In the genomic region with DNA sequence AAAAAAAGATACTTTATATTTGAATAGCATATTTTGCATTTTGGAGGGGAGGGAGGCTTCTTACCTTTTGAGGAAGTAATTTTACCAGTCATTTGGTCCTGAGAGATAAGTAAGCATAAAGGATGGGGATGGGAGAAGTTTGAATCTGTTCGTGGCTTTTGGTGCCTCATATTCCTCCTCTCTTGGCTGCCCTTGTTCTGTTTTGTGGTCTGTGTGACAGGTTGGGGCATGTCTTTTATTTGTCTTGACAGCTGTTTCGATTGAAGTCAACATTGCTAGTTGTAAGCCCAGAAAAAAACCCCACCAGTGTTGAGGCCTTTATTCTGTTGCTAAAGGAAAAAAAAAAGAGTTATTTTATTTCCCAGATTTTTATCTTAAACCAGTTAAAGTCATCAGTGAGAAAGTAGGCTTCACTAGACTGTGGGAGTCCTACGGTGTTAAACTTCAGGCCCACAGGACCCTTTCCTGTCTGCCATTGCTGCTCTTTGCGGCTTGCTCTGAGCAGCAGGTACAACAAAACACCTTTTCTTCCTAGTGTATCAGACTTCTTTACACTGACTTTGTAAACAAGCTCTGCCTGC, we compare ENCODE assay signal across 1 cellular context.
TF ChIP-seq lines count a peak whose summit lies in the region.

No MANE protein-coding gene starts in this region.

TF ChIP-seq in WTC11, 78 proteins besides CTCF, POLR2A, EP300 and RAD21 (continued from another document):
- TF ChIP-seq, protein P1, sequence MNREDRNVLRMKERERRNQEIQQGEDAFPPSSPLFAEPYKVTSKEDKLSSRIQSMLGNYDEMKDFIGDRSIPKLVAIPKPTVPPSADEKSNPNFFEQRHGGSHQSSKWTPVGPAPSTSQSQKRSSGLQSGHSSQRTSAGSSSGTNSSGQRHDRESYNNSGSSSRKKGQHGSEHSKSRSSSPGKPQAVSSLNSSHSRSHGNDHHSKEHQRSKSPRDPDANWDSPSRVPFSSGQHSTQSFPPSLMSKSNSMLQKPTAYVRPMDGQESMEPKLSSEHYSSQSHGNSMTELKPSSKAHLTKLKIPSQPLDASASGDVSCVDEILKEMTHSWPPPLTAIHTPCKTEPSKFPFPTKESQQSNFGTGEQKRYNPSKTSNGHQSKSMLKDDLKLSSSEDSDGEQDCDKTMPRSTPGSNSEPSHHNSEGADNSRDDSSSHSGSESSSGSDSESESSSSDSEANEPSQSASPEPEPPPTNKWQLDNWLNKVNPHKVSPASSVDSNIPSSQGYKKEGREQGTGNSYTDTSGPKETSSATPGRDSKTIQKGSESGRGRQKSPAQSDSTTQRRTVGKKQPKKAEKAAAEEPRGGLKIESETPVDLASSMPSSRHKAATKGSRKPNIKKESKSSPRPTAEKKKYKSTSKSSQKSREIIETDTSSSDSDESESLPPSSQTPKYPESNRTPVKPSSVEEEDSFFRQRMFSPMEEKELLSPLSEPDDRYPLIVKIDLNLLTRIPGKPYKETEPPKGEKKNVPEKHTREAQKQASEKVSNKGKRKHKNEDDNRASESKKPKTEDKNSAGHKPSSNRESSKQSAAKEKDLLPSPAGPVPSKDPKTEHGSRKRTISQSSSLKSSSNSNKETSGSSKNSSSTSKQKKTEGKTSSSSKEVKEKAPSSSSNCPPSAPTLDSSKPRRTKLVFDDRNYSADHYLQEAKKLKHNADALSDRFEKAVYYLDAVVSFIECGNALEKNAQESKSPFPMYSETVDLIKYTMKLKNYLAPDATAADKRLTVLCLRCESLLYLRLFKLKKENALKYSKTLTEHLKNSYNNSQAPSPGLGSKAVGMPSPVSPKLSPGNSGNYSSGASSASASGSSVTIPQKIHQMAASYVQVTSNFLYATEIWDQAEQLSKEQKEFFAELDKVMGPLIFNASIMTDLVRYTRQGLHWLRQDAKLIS (CRISPR knock-in tag; IDR thresholded peaks at IDR 0.05; ENCODE audit: borderline replicate concordance) = no peak
- TF ChIP-seq MXD4 (CRISPR knock-in tag; IDR thresholded peaks at IDR 0.05; ENCODE audit: borderline replicate concordance) (no peak), SOX15 (CRISPR knock-in tag; IDR thresholded peaks at IDR 0.05) (no peak), ZNF219 (CRISPR knock-in tag; IDR thresholded peaks at IDR 0.05; ENCODE audit: borderline replicate concordance) (no peak), ZNF416 (CRISPR knock-in tag; IDR thresholded peaks at IDR 0.05) (no peak), ESRRA (CRISPR knock-in tag; IDR thresholded peaks at IDR 0.05; ENCODE audit: borderline replicate concordance) (no peak)
- TF ChIP-seq, protein P2, sequence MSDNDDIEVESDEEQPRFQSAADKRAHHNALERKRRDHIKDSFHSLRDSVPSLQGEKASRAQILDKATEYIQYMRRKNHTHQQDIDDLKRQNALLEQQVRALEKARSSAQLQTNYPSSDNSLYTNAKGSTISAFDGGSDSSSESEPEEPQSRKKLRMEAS (CRISPR knock-in tag; IDR thresholded peaks at IDR 0.05) = no peak
- TF ChIP-seq, protein P3, sequence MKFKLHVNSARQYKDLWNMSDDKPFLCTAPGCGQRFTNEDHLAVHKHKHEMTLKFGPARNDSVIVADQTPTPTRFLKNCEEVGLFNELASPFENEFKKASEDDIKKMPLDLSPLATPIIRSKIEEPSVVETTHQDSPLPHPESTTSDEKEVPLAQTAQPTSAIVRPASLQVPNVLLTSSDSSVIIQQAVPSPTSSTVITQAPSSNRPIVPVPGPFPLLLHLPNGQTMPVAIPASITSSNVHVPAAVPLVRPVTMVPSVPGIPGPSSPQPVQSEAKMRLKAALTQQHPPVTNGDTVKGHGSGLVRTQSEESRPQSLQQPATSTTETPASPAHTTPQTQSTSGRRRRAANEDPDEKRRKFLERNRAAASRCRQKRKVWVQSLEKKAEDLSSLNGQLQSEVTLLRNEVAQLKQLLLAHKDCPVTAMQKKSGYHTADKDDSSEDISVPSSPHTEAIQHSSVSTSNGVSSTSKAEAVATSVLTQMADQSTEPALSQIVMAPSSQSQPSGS (CRISPR knock-in tag; IDR thresholded peaks at IDR 0.05; ENCODE audit: borderline replicate concordance, low read depth) = no peak
